Comparison of ENCODE assay signal across 10 cellular contexts in genomic region chrX:136166221-136166855, GRCh38. TPM values are rescaled to one million over a fixed set of nuclear protein-coding genes. Genes with fewer than 3 reads are reported as not detected.
A peak's percentile ranks its signal among the peaks of the same experiment; 100 is the strongest.
DNase-seq lines count a peak whose midpoint lies in the region; ATAC-seq and TF ChIP-seq lines count a peak whose summit lies in the region.
"Had no signal": no experiment of that assay in that cellular context is flagged by ENCODE, and none has a peak within 500 bp of the region (broad histone marks: within the 10 kb centered on the region; RNA-seq: fewer than 3 reads in every experiment).

No MANE protein-coding gene starts in this region.

- H3K27ac ChIP-seq in DND-41 (ENCODE audit: low read length), result no peak overlapping the region
- H3K27ac ChIP-seq in esophagus muscularis mucosa (replicated peaks in 1 of 4), result peak overlapping the region; percentile 94 to 99 (median 98)
- peak overlapping the region; percentile 87 for H3K27ac ChIP-seq in muscle layer of duodenum (ENCODE audit: low read length)

- H3K9me3 ChIP-seq in DND-41 (ENCODE audit: insufficient read depth, low read length, severe bottlenecking) (no peaks in the 10 kb centered on the region), esophagus muscularis mucosa (no peaks in the 10 kb centered on the region), muscle layer of duodenum (ENCODE audit: control insufficient read depth in 1 of 2, low read length in 2 of 2) (no peaks in the 10 kb centered on the region)

- WGBS in esophagus muscularis mucosa, result 53% methylated on average over 8 of the region's 8 CpGs

- H3K36me3 ChIP-seq in DND-41 (ENCODE audit: insufficient read depth, low read length) (no peaks in the 10 kb centered on the region), esophagus muscularis mucosa (no peaks in the 10 kb centered on the region), muscle layer of duodenum (ENCODE audit: control insufficient read depth in 1 of 2, insufficient read depth in 2 of 2, low read length in 2 of 2) (no peaks in the 10 kb centered on the region)

- TF ChIP-seq POLR2A in esophagus muscularis mucosa (IDR thresholded peaks at IDR 0.05; ENCODE audit: low read depth), result no peak

- no peaks in the 10 kb centered on the region for H3K9me3 Mint-ChIP-seq in activated naive CD4-positive, alpha-beta T cell treated with anti-CD3 and anti-CD28 coated beads, Interleukin-2, amount 50 U/mL, for 72 hours

- H3K36me3 Mint-ChIP-seq in activated naive CD4-positive, alpha-beta T cell treated with anti-CD3 and anti-CD28 coated beads, Interleukin-2, amount 50 U/mL, for 72 hours, result no peaks in the 10 kb centered on the region

- intact Hi-C loops in esophagus muscularis mucosa (cut with DNase I), result loop anchor here (2.0 kb wide), 1 partner anchor 42 kb away; no protein-coding TSS in a partner anchor

- TF ChIP-seq CTCF in DND-41 (IDR thresholded peaks at IDR 0.05; ENCODE audit: borderline replicate concordance, extremely low read depth, low read length, poor library complexity, severe bottlenecking) (peak; percentile 24), esophagus muscularis mucosa (IDR thresholded peaks at IDR 0.05) (peak; percentile 34 to 47 (median 39))

- H2AFZ ChIP-seq in DND-41 (ENCODE audit: low read depth, low read length), result no peak overlapping the region

- no peaks in the 10 kb centered on the region for H3K27me3 ChIP-seq in DND-41 (ENCODE audit: insufficient read depth, low read length, poor library complexity)
- no peaks in the 10 kb centered on the region for H3K27me3 ChIP-seq in esophagus muscularis mucosa
- H3K27me3 ChIP-seq in muscle layer of duodenum (ENCODE audit: low read depth, low read length), result no peaks in the 10 kb centered on the region

- TF ChIP-seq EP300 in esophagus muscularis mucosa (IDR thresholded peaks at IDR 0.05), result no peak

- no peaks in the 10 kb centered on the region for H3K79me2 ChIP-seq in DND-41 (ENCODE audit: insufficient read depth, low read length)

- H3K4me3 ChIP-seq in DND-41 (ENCODE audit: low read depth in 1 of 2, low read length in 2 of 2) (no peak overlapping the region), esophagus muscularis mucosa (peak overlapping the region in 3 of 4 donors; percentile 9 to 40 (median 34)), muscle layer of duodenum (ENCODE audit: low read depth in 1 of 2, low read length in 2 of 2) (no peak overlapping the region)

- DNase-seq in DND-41, result no peak
- peak; percentile 45 for DNase-seq in NCI-H2227 (lab: John Stamatoyannopoulos, UW; ENCODE audit: unreplicated experiment)
- DNase-seq in esophagus muscularis mucosa (ENCODE audit: extremely low spot score), result no peak
- DNase-seq in activated effector memory CD4-positive, alpha-beta T cell treated with Interleukin-2 at 50 U/mL for 16 hours, result no peak
- no peak for DNase-seq in activated T-cell treated with anti-CD3 and anti-CD28 coated beads, Interleukin-2, amount 50 U/mL, for 1 hour
- no peak for DNase-seq in GF-D8 (lab: John Stamatoyannopoulos, UW)
- DNase-seq in activated naive CD4-positive, alpha-beta T cell treated with anti-CD3 and anti-CD28 coated beads, Interleukin-2, amount 50 U/mL, for 72 hours (ENCODE audit: low spot score in 2 of 2), result no peak
- DNase-seq: activated CD8-positive, alpha-beta T cell treated with anti-CD3 and anti-CD28 coated beads, Interleukin-2, amount 10 ng/mL, durations not matched to agents 7 days and 5 days; NCI-H2171 treated with DMSO at 0.1 percent for 48 hours had no signal

- H3K4me1 ChIP-seq in DND-41 (ENCODE audit: insufficient read depth, low read length) (no peaks in the 10 kb centered on the region), esophagus muscularis mucosa (peaks cover 40 to 97% (median 74%) of the 10 kb centered on the region in 4 donors), muscle layer of duodenum (ENCODE audit: control insufficient read depth in 1 of 2, insufficient read depth in 2 of 2, low read length in 2 of 2) (peaks cover 9 to 39% of the 10 kb centered on the region in 2 donors)

- no peak for ATAC-seq in DND-41 (ENCODE audit: insufficient read depth, low read depth)
- ATAC-seq in activated naive CD4-positive, alpha-beta T cell treated with anti-CD3 and anti-CD28 coated beads, Interleukin-2, amount 50 U/mL, for 72 hours, result no peak
- ATAC-seq: activated CD8-positive, alpha-beta T cell treated with anti-CD3 and anti-CD28 coated beads, Interleukin-2, amount 10 ng/mL, durations not matched to agents 7 days and 5 days had no signal

- no peaks in the 10 kb centered on the region for H4K20me1 ChIP-seq in DND-41 (ENCODE audit: insufficient read depth, low read length)

- no peak overlapping the region for H3K27ac Mint-ChIP-seq in activated naive CD4-positive, alpha-beta T cell treated with anti-CD3 and anti-CD28 coated beads, Interleukin-2, amount 50 U/mL, for 72 hours
- H3K27ac Mint-ChIP-seq: activated CD8-positive, alpha-beta T cell treated with anti-CD3 and anti-CD28 coated beads, Interleukin-2, amount 10 ng/mL, durations not matched to agents 7 days and 5 days had no signal

- no peak overlapping the region for H3K9ac ChIP-seq in DND-41 (ENCODE audit: low read depth, low read length)

- no peak overlapping the region for H3K4me2 ChIP-seq in DND-41 (ENCODE audit: insufficient read depth, low read length)

RNA-seq across cellular contexts. Expression of gene FHL1, which starts 19.0 kb away (rescaled TPM):
- 1,000 to 10,000 TPM; 2,189 to 3,092 (median 2,823) TPM for total RNA-seq in esophagus muscularis mucosa
- 10 to 100 TPM in 1 of 2 donors, 1 to 10 TPM in 1; 6.9 to 22.9 TPM for total RNA-seq in activated naive CD4-positive, alpha-beta T cell treated with anti-CD3 and anti-CD28 coated beads, Interleukin-2, amount 50 U/mL, for 72 hours

Comparison
In these comparisons a context has a peak if more than half of its experiments do, and no peak if none do; other contexts are left out.
1. H3K4me3 ChIP-seq: peak in esophagus muscularis mucosa (3 of 4); none in DND-41 (0 of 2) and muscle layer of duodenum (0 of 2).
2. RNA of gene FHL1, which starts 19.0 kb away (total RNA-seq): 2,189 to 3,092 TPM in esophagus muscularis mucosa; 6.9 to 22.9 TPM in activated naive CD4-positive, alpha-beta T cell treated with anti-CD3 and anti-CD28 coated beads, Interleukin-2, amount 50 U/mL, for 72 hours; every median in the first group is over 10 times any median in the second.